Comparison of ENCODE assay signal across 14 cellular contexts in the genomic region with DNA sequence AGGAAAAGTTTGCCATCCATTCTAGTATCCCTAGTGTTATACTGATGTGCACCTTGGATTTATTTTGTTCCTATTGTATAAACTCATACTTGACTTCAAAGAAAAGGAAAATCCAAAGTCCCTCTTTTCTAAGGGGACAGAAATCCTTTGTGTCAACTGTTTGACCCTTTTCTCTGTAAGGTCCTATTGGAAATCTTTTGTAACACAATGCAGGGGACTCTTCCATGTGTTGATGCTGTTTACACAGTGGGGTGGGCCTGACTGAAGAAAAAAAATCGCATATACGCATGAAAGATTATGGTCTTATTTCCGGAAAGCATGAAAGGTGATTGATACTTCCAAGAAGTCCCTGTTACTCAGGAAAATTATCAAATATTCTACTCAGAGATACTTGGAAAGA. TPM values are rescaled to one million over a fixed set of nuclear protein-coding genes. Genes with fewer than 3 reads are reported as not detected.
A peak's percentile ranks its signal among the peaks of the same experiment; 100 is the strongest.
DNase-seq lines count a peak whose midpoint lies in the region; ATAC-seq and TF ChIP-seq lines count a peak whose summit lies in the region.
"Had no signal": no experiment of that assay in that cellular context is flagged by ENCODE, and none has a peak within 500 bp of the region (broad histone marks: within the 10 kb centered on the region; RNA-seq: fewer than 3 reads in every experiment).

No MANE protein-coding gene starts in this region.

- peak overlapping the region; percentile 67 for H3K4me3 ChIP-seq in left ventricle myocardium inferior
- no peak overlapping the region for H3K4me3 ChIP-seq in right cardiac atrium (ENCODE audit: low read length)
- peak overlapping the region; percentile 82 for H3K4me3 ChIP-seq in iPS-20b (ENCODE audit: low read length)
- peak overlapping the region; percentile 79 for H3K4me3 ChIP-seq in thoracic aorta

- H3K36me3 ChIP-seq in left ventricle myocardium inferior (no peaks in the 10 kb centered on the region), iPS-20b (ENCODE audit: insufficient read depth, low read depth, low read length) (no peaks in the 10 kb centered on the region), thoracic aorta (no peaks in the 10 kb centered on the region)
- H3K36me3 ChIP-seq: Peyer's patch, spleen had no signal

- H3K9me3 ChIP-seq in left ventricle myocardium inferior (replicated peaks) (no peaks in the 10 kb centered on the region), right cardiac atrium (ENCODE audit: control insufficient read depth, low read length) (no peaks in the 10 kb centered on the region), iPS-20b (ENCODE audit: insufficient read depth, low read depth, low read length) (no peaks in the 10 kb centered on the region), thoracic aorta (no peaks in the 10 kb centered on the region)
- H3K9me3 ChIP-seq: Peyer's patch, spleen had no signal

- no peak overlapping the region for H3K27ac Mint-ChIP-seq in activated T-helper 17 cell treated with anti-CD3 and anti-CD28 coated beads, Interleukin-2, amount 50 U/mL, for 72 hours
- H3K27ac Mint-ChIP-seq: activated naive CD8-positive, alpha-beta T cell treated with anti-CD3 and anti-CD28 coated beads, Interleukin-2, amount 10 ng/mL, durations not matched to agents 7 days and 5 days had no signal

- H3K36me3 Mint-ChIP-seq in activated T-helper 17 cell treated with anti-CD3 and anti-CD28 coated beads, Interleukin-2, amount 50 U/mL, for 72 hours (ENCODE audit: low read depth) = peaks cover 8% of the 10 kb centered on the region
- H3K36me3 Mint-ChIP-seq: activated naive CD8-positive, alpha-beta T cell treated with anti-CD3 and anti-CD28 coated beads, Interleukin-2, amount 10 ng/mL, durations not matched to agents 7 days and 5 days had no signal

- peak overlapping the region; percentile 27 for H3K4me3 Mint-ChIP-seq in activated T-helper 17 cell treated with anti-CD3 and anti-CD28 coated beads, Interleukin-2, amount 50 U/mL, for 72 hours

- no peak for ATAC-seq in right cardiac atrium
- no peak for ATAC-seq in activated T-helper 17 cell treated with anti-CD3 and anti-CD28 coated beads, Interleukin-2, amount 50 U/mL, for 72 hours (replicated peaks)
- no peak for ATAC-seq in thoracic aorta (ENCODE audit: insufficient number of reproducible peaks, low FRiP score, low read depth)
- ATAC-seq in GM18907 (IDR thresholded peaks at IDR 0.05; ENCODE audit: unreplicated experiment) = no peak
- no peak for ATAC-seq in GM21528 (IDR thresholded peaks at IDR 0.05; ENCODE audit: low FRiP score, unreplicated experiment)

- peaks cover 73% of the 10 kb centered on the region for H3K27me3 Mint-ChIP-seq in activated T-helper 17 cell treated with anti-CD3 and anti-CD28 coated beads, Interleukin-2, amount 50 U/mL, for 72 hours

- WGBS in right cardiac atrium = 51% methylated on average over 3 of the region's 3 CpGs

- TF ChIP-seq CTCF in left ventricle myocardium inferior (IDR thresholded peaks at IDR 0.05; ENCODE audit: borderline replicate concordance) = no peak
- TF ChIP-seq CTCF in thoracic aorta (IDR thresholded peaks at IDR 0.05) = no peak

- H3K9ac ChIP-seq in iPS-20b (ENCODE audit: low read depth, low read length) = peak overlapping the region; percentile 91; the same call in 1 of the 2 replicates

- H3K9me3 Mint-ChIP-seq in activated T-helper 17 cell treated with anti-CD3 and anti-CD28 coated beads, Interleukin-2, amount 50 U/mL, for 72 hours = no peaks in the 10 kb centered on the region
- H3K9me3 Mint-ChIP-seq: activated naive CD8-positive, alpha-beta T cell treated with anti-CD3 and anti-CD28 coated beads, Interleukin-2, amount 10 ng/mL, durations not matched to agents 7 days and 5 days had no signal

- peaks cover 16% of the 10 kb centered on the region for H3K4me1 Mint-ChIP-seq in activated T-helper 17 cell treated with anti-CD3 and anti-CD28 coated beads, Interleukin-2, amount 50 U/mL, for 72 hours

- peak overlapping the region; percentile 76 for H3K27ac ChIP-seq in left ventricle myocardium inferior (replicated peaks)
- no peak overlapping the region for H3K27ac ChIP-seq in right cardiac atrium (ENCODE audit: low read length)
- H3K27ac ChIP-seq in iPS-20b (ENCODE audit: low read length) = no peak overlapping the region
- peak overlapping the region; percentile 72 to 79 for H3K27ac ChIP-seq in thoracic aorta

- intact Hi-C loops in left ventricle myocardium inferior (cut with micrococcal nuclease) = no loop called here
- intact Hi-C loops in right cardiac atrium (cut with DNase I) = loop anchor here in 2 of 4 donors (10.0 kb wide), 2 partner anchors 826 to 1116 kb away; no protein-coding TSS in a partner anchor

- no peak for DNase-seq in left ventricle myocardium inferior
- DNase-seq in right cardiac atrium = no peak
- no peak for DNase-seq in thoracic aorta (ENCODE audit: low spot score)
- DNase-seq in NCI-H526 treated with DMSO at 0.1 percent for 48 hours (lab: John Stamatoyannopoulos, UW) = no peak
- DNase-seq: activated CD8-positive, alpha-beta memory T cell treated with anti-CD3 and anti-CD28 coated beads, Interleukin-2, amount 50 U/mL, for 4 hours; activated naive CD8-positive, alpha-beta T cell treated with anti-CD3 and anti-CD28 coated beads, Interleukin-2, amount 10 ng/mL, durations not matched to agents 7 days and 5 days; HCEC 1CT; NCI-H526; Peyer's patch; spleen had no signal

- H3K4me1 ChIP-seq in left ventricle myocardium inferior (peaks cover 43% of the 10 kb centered on the region), right cardiac atrium (ENCODE audit: control insufficient read depth, insufficient read depth, low read length) (no peaks in the 10 kb centered on the region), iPS-20b (ENCODE audit: insufficient read depth, low read length) (peaks cover 48% of the 10 kb centered on the region), thoracic aorta (ENCODE audit: control insufficient read depth in 1 of 2, low read depth in 2 of 2) (peaks cover 0 to 7% of the 10 kb centered on the region in 2 donors)

- H3K27me3 ChIP-seq in left ventricle myocardium inferior (ENCODE audit: low read depth) (peaks cover 98% of the 10 kb centered on the region), right cardiac atrium (ENCODE audit: control insufficient read depth, insufficient read depth) (no peaks in the 10 kb centered on the region), iPS-20b (ENCODE audit: insufficient read depth, low read length) (no peaks in the 10 kb centered on the region), thoracic aorta (replicated peaks; ENCODE audit: insufficient read depth) (no peaks in the 10 kb centered on the region)

RNA-seq across cellular contexts. Expression of a gene that starts 1.0 kb away (rescaled TPM):
- 25.2 TPM for total RNA-seq in left ventricle myocardium inferior
- total RNA-seq in right cardiac atrium = 100 to 1,000 TPM in 1 of 4 donors, 10 to 100 TPM in 3; 45.0 to 190 (median 94.3) TPM
- polyA plus RNA-seq in right cardiac atrium = 22.1 TPM
- under 1 TPM in 1 of 2 donors, not detected in 1; 0.13 TPM for total RNA-seq in activated T-helper 17 cell treated with anti-CD3 and anti-CD28 coated beads, Interleukin-2, amount 50 U/mL, for 72 hours
- 1,000 to 10,000 TPM in 1 of 2 donors, 100 to 1,000 TPM in 1; 870 to 1,101 TPM for total RNA-seq in thoracic aorta

Comparison
In these comparisons a context has a peak if more than half of its experiments do, and no peak if none do; other contexts are left out.
1. H3K27ac ChIP-seq: peak in left ventricle myocardium inferior (single experiment) and thoracic aorta (2 of 2); none in right cardiac atrium (single experiment) and iPS-20b (single experiment).
2. RNA of a gene that starts 1.0 kb away (total RNA-seq): 870 to 1,101 TPM in thoracic aorta, 45.0 to 190 TPM in right cardiac atrium and 25.2 TPM in left ventricle myocardium inferior (single experiment); 0.13 TPM in activated T-helper 17 cell treated with anti-CD3 and anti-CD28 coated beads, Interleukin-2, amount 50 U/mL, for 72 hours; every median in the first group is over 10 times any median in the second.